27 cellular contexts compared by ENCODE assay signal in the genomic region with DNA sequence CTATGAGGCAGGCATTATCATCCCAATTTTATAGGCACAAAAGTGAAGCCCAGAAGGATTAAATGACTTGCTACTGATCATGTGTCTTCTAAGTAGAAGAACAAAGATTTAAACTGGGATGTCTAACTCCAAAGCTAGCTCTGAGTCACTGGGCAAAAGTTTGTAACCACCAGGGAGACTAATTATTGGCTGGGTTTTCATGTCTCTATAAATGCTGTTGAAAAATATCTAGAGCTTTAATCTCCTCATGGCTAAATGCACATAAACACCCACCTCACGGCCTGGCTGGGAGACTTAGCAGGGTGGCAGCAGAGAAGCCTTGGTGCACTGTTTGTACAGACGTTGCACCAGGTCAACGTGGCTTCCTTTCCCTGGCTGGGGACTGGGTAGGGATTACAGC.
"Had no signal": no experiment of that assay in that cellular context is flagged by ENCODE, and none has a peak within 500 bp of the region (broad histone marks: within the 10 kb centered on the region; RNA-seq: fewer than 3 reads in every experiment).

No MANE protein-coding gene starts in this region.

- H3K27ac ChIP-seq: ascending aorta, gastrocnemius medialis, ovary, psoas muscle, right atrium auricular region, stomach, suprapubic skin, tibial artery, upper lobe of right lung had no signal

- H3K36me3 ChIP-seq: ascending aorta, gastrocnemius medialis, ovary, right atrium auricular region, stomach, suprapubic skin, tibial artery, upper lobe of right lung had no signal

- H3K36me3 Mint-ChIP-seq: activated naive CD4-positive, alpha-beta T cell treated with anti-CD3 and anti-CD28 coated beads, Interleukin-2, amount 10 ng/mL, durations not matched to agents 7 days and 5 days; activated naive CD8-positive, alpha-beta T cell treated with anti-CD3 and anti-CD28 coated beads, Interleukin-2, amount 10 ng/mL, durations not matched to agents 7 days and 5 days; naive thymus-derived CD4-positive, alpha-beta T cell; T-cell had no signal

- DNase-seq: activated CD4-positive, alpha-beta T cell treated with anti-CD3 and anti-CD28 coated beads for 36 hours; activated CD4-positive, CD25-positive, alpha-beta regulatory T cell; activated CD8-positive, alpha-beta memory T cell treated with anti-CD3 and anti-CD28 coated beads for 24 hours; activated effector memory CD4-positive, alpha-beta T cell treated with Interleukin-2 at 50 U/mL for 16 hours; activated naive CD4-positive, alpha-beta T cell treated with anti-CD3 and anti-CD28 coated beads, Interleukin-2, amount 10 ng/mL, durations not matched to agents 7 days and 5 days; activated naive CD8-positive, alpha-beta T cell treated with anti-CD3 and anti-CD28 coated beads, Interleukin-2, amount 10 ng/mL, durations not matched to agents 7 days and 5 days; central memory CD4-positive, alpha-beta T cell; endodermal cell; gastrocnemius medialis; glutamatergic neuron; left cardiac atrium; midbrain; naive thymus-derived CD4-positive, alpha-beta T cell; ovary; psoas muscle; stimulated activated CD4-positive, alpha-beta T cell treated with anti-CD3 and anti-CD28 coated beads, Interleukin-15, amount 100 ng/mL, for 24 hours; stimulated activated CD4-positive, alpha-beta T cell treated with anti-CD3 and anti-CD28 coated beads, Interleukin-2, amount 100 ng/mL, for 24 hours; stimulated activated naive B cell treated with anti-CD40 and anti-IgM and Interleukin-4, amounts not matched to agents 10 μg/mL and 1 μg/mL and 100 μg/mL, for 72 hours; stomach; T-cell; tibial artery; upper lobe of right lung had no signal

- ATAC-seq: activated CD4-positive, alpha-beta T cell treated with anti-CD3 and anti-CD28 coated beads for 36 hours; esophagus mucosa; gastrocnemius medialis; left cardiac atrium; naive thymus-derived CD4-positive, alpha-beta T cell; psoas muscle; stimulated activated naive B cell treated with anti-CD40 and anti-IgM and Interleukin-4, amounts not matched to agents 10 μg/mL and 1 μg/mL and 100 μg/mL, for 72 hours; T-cell; upper lobe of right lung had no signal

- H3K27me3 Mint-ChIP-seq: dendritic cell treated with granulocyte-macrophage colony-stimulating factor and Interleukin-4, amounts not matched to agents 40 ng/mL and 50 ng/mL, for 4 days had no signal

- H3K4me1 ChIP-seq: ascending aorta, gastrocnemius medialis, psoas muscle, right atrium auricular region, stomach, suprapubic skin, tibial artery, upper lobe of right lung had no signal

- H3K4me3 ChIP-seq: ascending aorta, gastrocnemius medialis, ovary, psoas muscle, right atrium auricular region, stomach, suprapubic skin, tibial artery, upper lobe of right lung had no signal

- H3K27ac Mint-ChIP-seq: activated CD4-positive, alpha-beta T cell treated with anti-CD3 and anti-CD28 coated beads for 36 hours; activated naive CD4-positive, alpha-beta T cell treated with anti-CD3 and anti-CD28 coated beads, Interleukin-2, amount 10 ng/mL, durations not matched to agents 7 days and 5 days; activated naive CD8-positive, alpha-beta T cell treated with anti-CD3 and anti-CD28 coated beads, Interleukin-2, amount 10 ng/mL, durations not matched to agents 7 days and 5 days; dendritic cell treated with granulocyte-macrophage colony-stimulating factor and Interleukin-4, amounts not matched to agents 40 ng/mL and 50 ng/mL, for 4 days; endodermal cell; naive thymus-derived CD4-positive, alpha-beta T cell; stimulated activated naive B cell treated with anti-CD40 and anti-IgM and Interleukin-4, amounts not matched to agents 10 μg/mL and 1 μg/mL and 100 μg/mL, for 72 hours; T-cell had no signal

- H3K9me3 ChIP-seq: ascending aorta, gastrocnemius medialis, ovary, suprapubic skin, tibial artery, upper lobe of right lung had no signal

- H3K9me3 Mint-ChIP-seq: activated naive CD4-positive, alpha-beta T cell treated with anti-CD3 and anti-CD28 coated beads, Interleukin-2, amount 10 ng/mL, durations not matched to agents 7 days and 5 days; activated naive CD8-positive, alpha-beta T cell treated with anti-CD3 and anti-CD28 coated beads, Interleukin-2, amount 10 ng/mL, durations not matched to agents 7 days and 5 days; dendritic cell treated with granulocyte-macrophage colony-stimulating factor and Interleukin-4, amounts not matched to agents 40 ng/mL and 50 ng/mL, for 4 days; endodermal cell had no signal

- H3K27me3 ChIP-seq: ascending aorta, gastrocnemius medialis, ovary, right atrium auricular region, tibial artery, upper lobe of right lung had no signal

- H3K4me3 Mint-ChIP-seq: activated CD4-positive, alpha-beta T cell treated with anti-CD3 and anti-CD28 coated beads for 36 hours; activated naive CD4-positive, alpha-beta T cell treated with anti-CD3 and anti-CD28 coated beads, Interleukin-2, amount 10 ng/mL, durations not matched to agents 7 days and 5 days; activated naive CD8-positive, alpha-beta T cell treated with anti-CD3 and anti-CD28 coated beads, Interleukin-2, amount 10 ng/mL, durations not matched to agents 7 days and 5 days; dendritic cell treated with granulocyte-macrophage colony-stimulating factor and Interleukin-4, amounts not matched to agents 40 ng/mL and 50 ng/mL, for 4 days; endodermal cell; naive thymus-derived CD4-positive, alpha-beta T cell; stimulated activated naive B cell treated with anti-CD40 and anti-IgM and Interleukin-4, amounts not matched to agents 10 μg/mL and 1 μg/mL and 100 μg/mL, for 72 hours; T-cell had no signal

- H3K4me1 Mint-ChIP-seq: activated CD4-positive, alpha-beta T cell treated with anti-CD3 and anti-CD28 coated beads for 36 hours; activated naive CD4-positive, alpha-beta T cell treated with anti-CD3 and anti-CD28 coated beads, Interleukin-2, amount 10 ng/mL, durations not matched to agents 7 days and 5 days; activated naive CD8-positive, alpha-beta T cell treated with anti-CD3 and anti-CD28 coated beads, Interleukin-2, amount 10 ng/mL, durations not matched to agents 7 days and 5 days; naive thymus-derived CD4-positive, alpha-beta T cell; T-cell had no signal
